Comparison of ENCODE assay signal across 15 cellular contexts in genomic region chr5:132770476-132771159, GRCh38. TPM values are rescaled to one million over a fixed set of nuclear protein-coding genes. Genes with fewer than 3 reads are reported as not detected.
DNase-seq lines count a peak whose midpoint lies in the region; TF ChIP-seq lines count a peak whose summit lies in the region.
"Had no signal": no experiment of that assay in that cellular context is flagged by ENCODE, and none has a peak within 500 bp of the region (broad histone marks: within the 10 kb centered on the region; RNA-seq: fewer than 3 reads in every experiment).

No MANE protein-coding gene starts in this region.

- H3K4me1 ChIP-seq in smooth muscle cell (ENCODE audit: low read depth) (peaks cover 13% of the 10 kb centered on the region), PC-9 (replicated peaks; ENCODE audit: insufficient read depth) (peaks cover 7% of the 10 kb centered on the region)

- H3K9me2 ChIP-seq in PC-9 (ENCODE audit: insufficient read depth): no peaks in the 10 kb centered on the region

- intact Hi-C loops in lower leg skin (cut with DNase I; ENCODE audit: low total_unique reads): no loop called here
- intact Hi-C loops in PC-9 (cut with micrococcal nuclease; ENCODE audit: unreplicated experiment): no loop called here

- H3K4me2 ChIP-seq in smooth muscle cell (no peak overlapping the region), PC-9 (no peak overlapping the region)

- POLR2A ChIA-PET in PC-9 (lab: Charles Lee; ENCODE audit: unreplicated experiment): no interaction called here

- no peaks in the 10 kb centered on the region for H3F3A ChIP-seq in smooth muscle cell (ENCODE audit: low read depth)
- H3F3A ChIP-seq in PC-9 (ENCODE audit: insufficient read depth, low read depth): no peaks in the 10 kb centered on the region

- H3K4me3 ChIP-seq in H7 (ENCODE audit: insufficient read depth, low read depth, low read length) (no peak overlapping the region), coronary artery (no peak overlapping the region), lower leg skin (ENCODE audit: low read depth, poor library complexity, severe bottlenecking) (no peak overlapping the region), smooth muscle cell (no peak overlapping the region), PC-9 (no peak overlapping the region)
- H3K4me3 ChIP-seq: breast epithelium had no signal

- CTCF ChIA-PET in PC-9 (lab: Charles Lee): interaction anchor here (0.6 kb wide), 1 partner anchor 42 kb away, joined by 3 read pairs; the partner anchor contains the start of gene SOWAHA

- H3K79me2 ChIP-seq in smooth muscle cell (ENCODE audit: low read depth): peaks cover 83% of the 10 kb centered on the region
- H3K79me2 ChIP-seq in PC-9 (ENCODE audit: low read depth): peaks cover 7% of the 10 kb centered on the region; the same call in 1 of the 2 replicates

- TF ChIP-seq POLR2A in lower leg skin (IDR thresholded peaks at IDR 0.05): no peak
- no peak for TF ChIP-seq POLR2A in erythroblast (IDR thresholded peaks at IDR 0.05; ENCODE audit: low read length)

- H3K27me3 ChIP-seq in H7 (ENCODE audit: control insufficient read depth, insufficient read depth, low read length) (peaks cover 3% of the 10 kb centered on the region; the same call in 1 of the 2 replicates), smooth muscle cell (ENCODE audit: low read depth) (no peaks in the 10 kb centered on the region), PC-9 (ENCODE audit: insufficient read depth, low read depth) (no peaks in the 10 kb centered on the region)
- H3K27me3 ChIP-seq: breast epithelium had no signal

- DNase-seq in H7 (peak; percentile 49), coronary artery (ENCODE audit: low spot score) (peak; percentile 72), lower leg skin (ENCODE audit: low spot score in 2 of 2) (peak; percentile 70 to 87), smooth muscle cell (lab: John Stamatoyannopoulos, UW; ENCODE audit: unreplicated experiment) (no peak), PC-9 (no peak), erythroblast (lab: John Stamatoyannopoulos, UW) (no peak), NCI-H226 (no peak)
- DNase-seq in activated naive CD4-positive, alpha-beta T cell treated with Interleukin-2 at 50 U/mL for 16 hours: no peak
- DNase-seq: activated CD4-positive, alpha-beta T cell treated with anti-CD3 and anti-CD28 coated beads for 36 hours; GOT3; NCI-H2171 treated with DMSO at 0.1 percent for 48 hours; T-helper 1 cell had no signal

- H3K36me3 ChIP-seq in H7 (replicated peaks; ENCODE audit: control insufficient read depth, insufficient read depth, low read length): no peaks in the 10 kb centered on the region
- H3K36me3 ChIP-seq in smooth muscle cell (ENCODE audit: low read depth): no peaks in the 10 kb centered on the region
- H3K36me3 ChIP-seq in PC-9 (ENCODE audit: low read depth): no peaks in the 10 kb centered on the region
- H3K36me3 ChIP-seq: breast epithelium had no signal

- H4K20me1 ChIP-seq in smooth muscle cell (ENCODE audit: low read depth) (peaks cover 96% of the 10 kb centered on the region), PC-9 (ENCODE audit: insufficient read depth) (no peaks in the 10 kb centered on the region)

- TF ChIP-seq CTCF in coronary artery (IDR thresholded peaks at IDR 0.05): no peak
- no peak for TF ChIP-seq CTCF in lower leg skin (IDR thresholded peaks at IDR 0.05)
- TF ChIP-seq CTCF in smooth muscle cell (IDR thresholded peaks at IDR 0.05; ENCODE audit: borderline replicate concordance, insufficient read depth, poor library complexity, severe bottlenecking): no peak
- no peak for TF ChIP-seq CTCF in PC-9 (conservative IDR thresholded peaks at IDR 0.05)

- peak overlapping the region; percentile 79 to 97 for H3K27ac ChIP-seq in coronary artery
- H3K27ac ChIP-seq in smooth muscle cell (ENCODE audit: low read depth): peak overlapping the region; percentile 38
- H3K27ac ChIP-seq in PC-9: no peak overlapping the region
- H3K27ac ChIP-seq: C4-2B had no signal

- H3K9me3 ChIP-seq in smooth muscle cell (replicated peaks; ENCODE audit: low read depth) (no peaks in the 10 kb centered on the region), PC-9 (ENCODE audit: insufficient read depth, low read depth) (no peaks in the 10 kb centered on the region)
- H3K9me3 ChIP-seq: breast epithelium had no signal

- no TSS peak for BruUV-seq in PC-9 (replicated peaks; lab: Mats Ljungman, UMichigan)

- WGBS in lower leg skin, 2 donors: 58 to 60% methylated on average over 8 of the region's 8 CpGs
- WGBS in smooth muscle cell (ENCODE audit: low lambda C conversion rate): 87% methylated on average over 8 of the region's 8 CpGs

- H3K9ac ChIP-seq in smooth muscle cell (ENCODE audit: low read depth): no peak overlapping the region

- H2AFZ ChIP-seq in smooth muscle cell (ENCODE audit: low read depth): no peak overlapping the region
- H2AFZ ChIP-seq in PC-9: no peak overlapping the region

RNA-seq across cellular contexts. Expression of gene SEPTIN8, which starts 6.4 kb away (rescaled TPM):
- 10.5 and 12.4 TPM in 2 replicates for total RNA-seq in H7 (2014; rRNA removed; shearing (Covaris generic))
- total RNA-seq in lower leg skin (10 to 100 TPM; 70.0 to 99.6 (median 87.8) TPM), smooth muscle cell (68.1 and 71.5 TPM in 2 replicates), PC-9 (2021) (22.3 and 24.2 TPM in 2 replicates)
- 26.3 and 27.6 TPM in 2 replicates for polyA plus RNA-seq in smooth muscle cell

RNA-seq across cellular contexts. Expression of gene CCNI2, which starts 23.4 kb away (rescaled TPM):
- total RNA-seq in H7 (2014; rRNA removed; shearing (Covaris generic)): 0.07 and 0.18 TPM in 2 replicates
- total RNA-seq in lower leg skin (under 1 TPM in 2 of 4 donors, not detected in 2; 0.49 to 0.74 TPM), smooth muscle cell (0.36 and 0.81 TPM in 2 replicates), PC-9 (2021) (1.2 and 1.7 TPM in 2 replicates)
- 0.41 and 1.7 TPM in 2 replicates for polyA plus RNA-seq in smooth muscle cell
- total RNA-seq: esophagus mucosa had no signal

RNA-seq across cellular contexts. Expression of gene KIF3A, which starts 33.3 kb away (rescaled TPM):
- 2.7 and 3.2 TPM in 2 replicates for total RNA-seq in H7 (2014; rRNA removed; shearing (Covaris generic))
- total RNA-seq in lower leg skin (1 to 10 TPM; 4.9 to 7.7 (median 6.3) TPM), smooth muscle cell (16.0 and 21.4 TPM in 2 replicates), PC-9 (2021) (10.1 and 15.2 TPM in 2 replicates)
- 12.6 and 18.4 TPM in 2 replicates for polyA plus RNA-seq in smooth muscle cell

RNA-seq across cellular contexts. Expression of gene SOWAHA, which starts 42.5 kb away (rescaled TPM):
- 0.21 TPM in 1 of 2 replicates, not detected in the other for total RNA-seq in H7 (2014; rRNA removed; shearing (Covaris generic))
- total RNA-seq in lower leg skin (1 to 10 TPM in 1 of 4 donors, under 1 TPM in 3; 0.08 to 1.0 (median 0.79) TPM), smooth muscle cell (1.5 and 2.2 TPM in 2 replicates), PC-9 (2021) (not detected in 2 replicates)
- 0.43 and 0.71 TPM in 2 replicates for polyA plus RNA-seq in smooth muscle cell

RNA-seq across cellular contexts. Expression of gene SHROOM1, which starts 59.8 kb away (rescaled TPM):
- 1.3 and 4.0 TPM in 2 replicates for total RNA-seq in H7 (2014; rRNA removed; shearing (Covaris generic))
- total RNA-seq in lower leg skin (1 to 10 TPM; 1.2 to 3.8 (median 2.2) TPM), smooth muscle cell (3.0 and 12.0 TPM in 2 replicates), PC-9 (2021) (23.3 and 23.5 TPM in 2 replicates)
- 5.9 and 10.2 TPM in 2 replicates for polyA plus RNA-seq in smooth muscle cell

Comparison
In these comparisons a context has a peak if more than half of its experiments do, and no peak if none do; other contexts are left out.
1. DNase-seq: peak in H7 (single experiment), coronary artery (single experiment) and lower leg skin (2 of 2); none in smooth muscle cell (single experiment), PC-9 (0 of 2), erythroblast (0 of 2), NCI-H226 (single experiment) and activated naive CD4-positive, alpha-beta T cell treated with Interleukin-2 at 50 U/mL for 16 hours (single experiment).